In the genomic region with DNA sequence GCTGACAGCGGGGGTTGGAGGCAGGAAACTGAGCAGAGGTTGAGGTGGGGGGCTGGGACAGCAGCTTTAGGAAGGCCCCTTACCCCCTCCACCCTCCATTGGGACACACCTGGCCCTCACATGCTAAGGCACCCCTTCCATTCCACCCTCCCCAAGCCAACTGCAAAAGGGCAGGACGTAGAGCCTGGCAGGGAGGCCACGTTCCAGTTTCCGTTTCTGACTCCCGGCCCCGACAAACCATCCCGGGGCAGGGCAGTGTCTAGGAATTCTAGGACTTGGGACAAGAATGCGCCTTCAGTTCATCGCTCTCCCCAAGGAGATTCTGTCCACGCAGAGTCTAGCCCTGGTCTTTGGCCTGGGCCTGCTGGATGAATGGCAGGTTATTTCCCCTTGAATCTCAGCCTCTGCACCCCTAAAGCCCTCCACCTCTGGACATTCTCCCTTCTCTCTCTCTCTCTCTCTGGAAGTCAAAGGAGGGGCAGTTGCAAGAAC, we compare ENCODE assay signal across 11 cellular contexts. TPM values are rescaled to one million over a fixed set of nuclear protein-coding genes. Genes with fewer than 3 reads are reported as not detected.
A peak's percentile ranks its signal among the peaks of the same experiment; 100 is the strongest.
DNase-seq lines count a peak whose midpoint lies in the region; ATAC-seq and TF ChIP-seq lines count a peak whose summit lies in the region.
"Had no signal": no experiment of that assay in that cellular context is flagged by ENCODE, and none has a peak within 500 bp of the region (broad histone marks: within the 10 kb centered on the region; RNA-seq: fewer than 3 reads in every experiment).

No MANE protein-coding gene starts in this region.

- H3K36me3 ChIP-seq in iPS-20b (ENCODE audit: insufficient read depth, low read depth, low read length) (no peaks in the 10 kb centered on the region), neuron (ENCODE audit: insufficient read depth, low read length) (no peaks in the 10 kb centered on the region)

- H3K9ac ChIP-seq in iPS-20b (ENCODE audit: low read depth, low read length), result no peak overlapping the region; the same call in 1 of the 2 replicates
- H3K9ac ChIP-seq: GM23248, parathyroid adenoma had no signal

- H3K9me3 Mint-ChIP-seq in activated CD8-positive, alpha-beta T cell treated with anti-CD3 and anti-CD28 coated beads for 36 hours, result no peaks in the 10 kb centered on the region

- intact Hi-C loops in activated CD8-positive, alpha-beta T cell treated with anti-CD3 and anti-CD28 coated beads for 36 hours (cut with micrococcal nuclease), result no loop called here

- DNase-seq in GM20000 (ENCODE audit: low spot score) (peak; percentile 44), amygdala (lab: John Stamatoyannopoulos, UW) (no peak)
- DNase-seq in activated CD8-positive, alpha-beta T cell treated with anti-CD3 and anti-CD28 coated beads for 36 hours, result no peak
- DNase-seq: SIG-M5 had no signal

- CTCF ChIA-PET in activated CD8-positive, alpha-beta T cell treated with anti-CD3 and anti-CD28 coated beads for 36 hours (lab: Charles Lee), result no interaction called here

- H3K36me3 Mint-ChIP-seq in activated CD8-positive, alpha-beta T cell treated with anti-CD3 and anti-CD28 coated beads for 36 hours (ENCODE audit: low read depth), result no peaks in the 10 kb centered on the region

- POLR2A ChIA-PET in activated CD8-positive, alpha-beta T cell treated with anti-CD3 and anti-CD28 coated beads for 36 hours (lab: Charles Lee), result interaction anchor here (1.3 kb wide), 1 partner anchor 38 kb away, joined by 3 read pairs; no protein-coding TSS in a partner anchor

- H3K27me3 ChIP-seq in iPS-20b (ENCODE audit: insufficient read depth, low read length) (peaks cover 98% of the 10 kb centered on the region), neuron (ENCODE audit: insufficient read depth, low read length) (no peaks in the 10 kb centered on the region)

- H3K4me3 Mint-ChIP-seq in activated CD8-positive, alpha-beta T cell treated with anti-CD3 and anti-CD28 coated beads for 36 hours, result peak overlapping the region; percentile 74

- peaks cover 47% of the 10 kb centered on the region for H3K4me1 Mint-ChIP-seq in activated CD8-positive, alpha-beta T cell treated with anti-CD3 and anti-CD28 coated beads for 36 hours (ENCODE audit: low read depth)

- H3K4me1 ChIP-seq in iPS-20b (ENCODE audit: insufficient read depth, low read length) (peaks cover 53% of the 10 kb centered on the region), neuron (ENCODE audit: insufficient read depth, low read length) (peaks cover 79% of the 10 kb centered on the region)

- no peak for TF ChIP-seq CTCF in GM20000 (IDR thresholded peaks at IDR 0.05; ENCODE audit: extremely low read depth, missing control alignments)
- no peak for TF ChIP-seq CTCF in activated CD8-positive, alpha-beta T cell treated with anti-CD3 and anti-CD28 coated beads for 36 hours (IDR thresholded peaks at IDR 0.05)

- H3K27ac Mint-ChIP-seq in activated CD8-positive, alpha-beta T cell treated with anti-CD3 and anti-CD28 coated beads for 36 hours, result peak overlapping the region; percentile 71

- H3K9me3 ChIP-seq in iPS-20b (ENCODE audit: insufficient read depth, low read depth, low read length) (no peaks in the 10 kb centered on the region; the same call in 1 of the 2 replicates), neuron (ENCODE audit: low read length) (no peaks in the 10 kb centered on the region)

- H3K27me3 Mint-ChIP-seq in activated CD8-positive, alpha-beta T cell treated with anti-CD3 and anti-CD28 coated beads for 36 hours, result peaks cover 1% of the 10 kb centered on the region

- H3K27ac ChIP-seq in iPS-20b (ENCODE audit: low read length), result no peak overlapping the region
- H3K27ac ChIP-seq: GM23248, parathyroid adenoma had no signal

- no peak overlapping the region for H2AFZ ChIP-seq in neuron (ENCODE audit: low read depth, low read length)
- H2AFZ ChIP-seq: GM23248 had no signal

- H3K4me3 ChIP-seq in iPS-20b (ENCODE audit: low read length) (peak overlapping the region; percentile 74; the same call in 1 of the 2 replicates), neuron (ENCODE audit: low read length) (peak overlapping the region; percentile 26)
- H3K4me3 ChIP-seq: GM23248 had no signal

- no peak for ATAC-seq in activated CD8-positive, alpha-beta T cell treated with anti-CD3 and anti-CD28 coated beads for 36 hours
- no peak for ATAC-seq in HG03175 (IDR thresholded peaks at IDR 0.05; ENCODE audit: unreplicated experiment)
- ATAC-seq in GM21723 (IDR thresholded peaks at IDR 0.05; ENCODE audit: unreplicated experiment), result no peak

RNA-seq across cellular contexts. Expression of gene FOXJ1, which starts 1.7 kb away (rescaled TPM):
- total RNA-seq in activated CD8-positive, alpha-beta T cell treated with anti-CD3 and anti-CD28 coated beads for 36 hours, result 10 to 100 TPM; 11.1 to 11.6 TPM
- total RNA-seq: fibroblast of lung, GM23248 had no signal

RNA-seq across cellular contexts. Expression of gene EXOC7, which starts 35.7 kb away (rescaled TPM):
- total RNA-seq in activated CD8-positive, alpha-beta T cell treated with anti-CD3 and anti-CD28 coated beads for 36 hours, result 10 to 100 TPM; 53.5 to 64.9 TPM
